ENCODE assay signal across 7 cellular contexts in the genomic region with DNA sequence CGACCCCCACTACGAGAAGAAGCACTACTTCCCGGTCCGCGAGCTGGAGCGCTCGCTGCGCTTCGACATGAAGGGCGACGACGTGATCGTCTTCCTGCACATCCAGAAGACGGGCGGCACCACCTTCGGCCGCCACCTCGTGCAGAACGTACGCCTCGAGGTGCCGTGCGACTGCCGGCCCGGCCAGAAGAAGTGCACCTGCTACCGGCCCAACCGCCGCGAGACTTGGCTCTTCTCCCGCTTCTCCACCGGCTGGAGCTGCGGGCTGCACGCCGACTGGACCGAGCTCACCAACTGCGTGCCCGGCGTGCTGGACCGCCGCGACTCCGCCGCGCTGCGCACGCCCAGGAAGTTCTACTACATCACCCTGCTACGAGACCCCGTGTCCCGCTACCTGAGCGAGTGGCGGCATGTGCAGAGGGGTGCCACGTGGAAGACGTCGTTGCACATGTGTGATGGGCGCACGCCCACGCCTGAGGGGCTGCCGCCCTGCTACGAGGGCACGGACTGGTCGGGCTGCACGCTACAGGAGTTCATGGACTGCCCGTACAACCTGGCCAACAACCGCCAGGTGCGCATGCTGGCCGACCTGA. TPM values are rescaled to one million over a fixed set of nuclear protein-coding genes. Genes with fewer than 3 reads are reported as not detected.
DNase-seq lines count a peak whose midpoint lies in the region; ATAC-seq, FAIRE-seq and TF ChIP-seq lines count a peak whose summit lies in the region.
"Not testable (repeated sequence)": the region's sequence is repeated elsewhere in the genome, so short reads cannot be mapped to it uniquely, and the experiment has no call there.

No MANE protein-coding gene starts in this region.

- H3K4me1 ChIP-seq in CD8-positive, alpha-beta T cell (ENCODE audit: insufficient read depth, low read length); HUES48 (ENCODE audit: control insufficient read depth, insufficient read depth, low read length); H1 (replicated peaks in 1 of 4; ENCODE audit: control insufficient read depth in 3 of 4, insufficient read depth in 4 of 4, low read length in 3 of 4); iPS DF 6.9 (ENCODE audit: control insufficient read depth, insufficient read depth, low read length): not testable (repeated sequence)

- H3K4me2 ChIP-seq in H1 (ENCODE audit: insufficient read depth in 1 of 2, low read depth in 2 of 2, low read length in 2 of 2), result peak overlapping the region in 1 of 2 experiments; percentile 42; a peak in 2 of 4 replicates

- H3K27me3 Mint-ChIP-seq in CD8-positive, alpha-beta T cell (ENCODE audit: low read depth), result not testable (repeated sequence)
- peaks cover 21% of the 10 kb centered on the region for H3K27me3 Mint-ChIP-seq in activated T-cell treated with anti-CD3 and anti-CD28 coated beads, Interleukin-2, amount 50 U/mL, for 72 hours (ENCODE audit: low read depth)
- H3K27me3 Mint-ChIP-seq in naive B cell, result peaks cover 5 to 26% (median 15%) of the 10 kb centered on the region in 3 donors

- H3K9me3 Mint-ChIP-seq in CD8-positive, alpha-beta T cell; activated T-cell treated with anti-CD3 and anti-CD28 coated beads, Interleukin-2, amount 50 U/mL, for 72 hours; naive B cell: not testable (repeated sequence)

- not testable (repeated sequence) for H2BK15ac ChIP-seq in H1 (ENCODE audit: low read length)

- H4K20me1 ChIP-seq in H1 (replicated peaks in 1 of 2; ENCODE audit: control insufficient read depth in 1 of 2, insufficient read depth in 2 of 2, low read length in 2 of 2), result not testable (repeated sequence)

- H3K27ac Mint-ChIP-seq in CD8-positive, alpha-beta T cell; activated T-cell treated with anti-CD3 and anti-CD28 coated beads, Interleukin-2, amount 50 U/mL, for 72 hours; naive B cell: not testable (repeated sequence)

- H3K14ac ChIP-seq in H1 (ENCODE audit: insufficient read length), result not testable (repeated sequence)

- not testable (repeated sequence) for H3K36me3 Mint-ChIP-seq in CD8-positive, alpha-beta T cell; activated T-cell treated with anti-CD3 and anti-CD28 coated beads, Interleukin-2, amount 50 U/mL, for 72 hours (ENCODE audit: insufficient read depth in 2 of 2); naive B cell

- not testable (repeated sequence) for H2BK120ac ChIP-seq in H1 (replicated peaks; ENCODE audit: low read depth, low read length)

- not testable (repeated sequence) for H4K5ac ChIP-seq in H1 (ENCODE audit: insufficient read length, low read depth, low read length)

- H4K91ac ChIP-seq in H1 (replicated peaks; ENCODE audit: insufficient read length, low read length), result not testable (repeated sequence)

- intact Hi-C loops in CD8-positive, alpha-beta T cell (cut with DNase I, micrococcal nuclease), result not testable (repeated sequence)

- H2AFZ ChIP-seq in H1 (ENCODE audit: low read length), result not testable (repeated sequence)

- DNase-seq in CD8-positive, alpha-beta T cell; activated T-cell treated with anti-CD3 and anti-CD28 coated beads, Interleukin-2, amount 50 U/mL, for 72 hours; H1 (ENCODE audit: low read depth in 1 of 2, low spot score in 2 of 2); iPS DF 6.9 (ENCODE audit: low read depth, low spot score); naive B cell; skeletal muscle cell (ENCODE audit: low read depth): not testable (repeated sequence)

- not testable (repeated sequence) for H3K4me1 Mint-ChIP-seq in CD8-positive, alpha-beta T cell (ENCODE audit: low read depth); activated T-cell treated with anti-CD3 and anti-CD28 coated beads, Interleukin-2, amount 50 U/mL, for 72 hours (ENCODE audit: low read depth); naive B cell

- H3K4me3 ChIP-seq in CD8-positive, alpha-beta T cell (ENCODE audit: low read depth, low read length), result not testable (repeated sequence)
- H3K4me3 ChIP-seq in HUES48 (ENCODE audit: low read depth, low read length), result peak overlapping the region; percentile 39; the same call in 1 of the 2 replicates
- H3K4me3 ChIP-seq in H1 (ENCODE audit: extremely low read depth in 1 of 4, insufficient read depth in 2 of 4, low read depth in 3 of 4, low read length in 4 of 4), result peak overlapping the region in 1 of 4 experiments; percentile 39; a peak in 1 of 8 replicates
- H3K4me3 ChIP-seq in iPS DF 6.9 (ENCODE audit: low read length), result peak overlapping the region; percentile 27; the same call in 1 of the 2 replicates
- H3K4me3 ChIP-seq in skeletal muscle cell (ENCODE audit: low read depth, low read length), result peak overlapping the region; percentile 30

- H3K27me3 ChIP-seq in CD8-positive, alpha-beta T cell (ENCODE audit: insufficient read depth, low read length), result not testable (repeated sequence)
- H3K27me3 ChIP-seq in HUES48 (ENCODE audit: control insufficient read depth, insufficient read depth, low read length), result peaks cover 27% of the 10 kb centered on the region
- peaks cover 10 to 17% (median 11%) of the 10 kb centered on the region in 4 experiments; a peak in 6 of 7 replicates for H3K27me3 ChIP-seq in H1 (replicated peaks in 1 of 4; ENCODE audit: control insufficient read depth in 3 of 4, extremely low read depth in 1 of 4, insufficient read depth in 3 of 4, low read length in 3 of 4)
- peaks cover 11% of the 10 kb centered on the region for H3K27me3 ChIP-seq in iPS DF 6.9 (ENCODE audit: control insufficient read depth, insufficient read depth, low read length)

- H4K8ac ChIP-seq in H1 (ENCODE audit: extremely low read depth, insufficient read depth, low read length), result not testable (repeated sequence)

- not testable (repeated sequence) for TF ChIP-seq POLR2A in H1 (IDR thresholded peaks at IDR 0.05; ENCODE audit: control extremely low read depth in 1 of 2, low read depth in 2 of 2, low read length in 2 of 2)

- POLR2A ChIA-PET in CD8-positive, alpha-beta T cell (lab: Charles Lee); H1 (lab: Charles Lee; ENCODE audit: partially characterized antibody): not testable (repeated sequence)

- not testable (repeated sequence) for H3K4me3 Mint-ChIP-seq in CD8-positive, alpha-beta T cell; activated T-cell treated with anti-CD3 and anti-CD28 coated beads, Interleukin-2, amount 50 U/mL, for 72 hours; naive B cell

- not testable (repeated sequence) for H3K27ac ChIP-seq in CD8-positive, alpha-beta T cell (ENCODE audit: low read depth, low read length); HUES48 (ENCODE audit: low read depth, low read length); H1 (ENCODE audit: low read depth, low read length); iPS DF 6.9 (ENCODE audit: low read length)

- not testable (repeated sequence) for H2AK5ac ChIP-seq in H1 (ENCODE audit: low read depth, low read length)

- TF ChIP-seq CTCF in CD8-positive, alpha-beta T cell (IDR thresholded peaks at IDR 0.05); H1 (IDR thresholded peaks at IDR 0.05; ENCODE audit: control extremely low read depth in 1 of 3, insufficient read depth in 1 of 3, low read depth in 1 of 3, low read length in 3 of 3): not testable (repeated sequence)

- H3K9ac ChIP-seq in HUES48 (ENCODE audit: low read depth, low read length); H1 (replicated peaks in 1 of 4; ENCODE audit: extremely low read depth in 1 of 4, low read depth in 3 of 4, low read length in 3 of 4): not testable (repeated sequence)

- 78% methylated on average over 10 of the region's 66 CpGs; no CpG with 5 or more reads in 1 of the 2 experiments for WGBS in H1 (ENCODE audit: extremely low coverage in 1 of 2, insufficient coverage in 1 of 2, insufficient read length in 1 of 2, insufficient replicate concordance in 2 of 2, low coverage in 1 of 2, low lambda C conversion rate in 2 of 2, missing lambda C conversion rate in 1 of 2), 2 experiments
- WGBS in iPS DF 6.9 (ENCODE audit: insufficient coverage, insufficient read length), result no CpG with 5 or more reads among the region's 66 CpGs

- H2BK5ac ChIP-seq in H1 (ENCODE audit: low read depth, low read length), result not testable (repeated sequence)

- H3K23ac ChIP-seq in H1 (ENCODE audit: insufficient read length), result not testable (repeated sequence)

- H2BK20ac ChIP-seq in H1 (ENCODE audit: low read length), result not testable (repeated sequence)

- CTCF ChIA-PET in CD8-positive, alpha-beta T cell (lab: Charles Lee), result not testable (repeated sequence)
- CTCF ChIA-PET in H1 (lab: Charles Lee; ENCODE audit: partially characterized antibody), result interaction anchor here (1.5 kb wide), 1 partner anchor 59 kb away, joined by 6 read pairs; no protein-coding TSS in a partner anchor

- not testable (repeated sequence) for H3K9me3 ChIP-seq in CD8-positive, alpha-beta T cell (ENCODE audit: low read length); HUES48 (ENCODE audit: control insufficient read depth, insufficient read depth, low read length); H1 (ENCODE audit: insufficient read depth in 2 of 2, low read depth in 1 of 2, low read length in 1 of 2); iPS DF 6.9 (ENCODE audit: control insufficient read depth, insufficient read depth, low read length)

- not testable (repeated sequence) for FAIRE-seq in H1 (lab: Jason Lieb, UNC)

- peak; percentile 38 for ATAC-seq in CD8-positive, alpha-beta T cell
- peak; percentile 29 to 38 for ATAC-seq in activated T-cell treated with anti-CD3 and anti-CD28 coated beads, Interleukin-2, amount 50 U/mL, for 72 hours (replicated peaks in 1 of 2)
- ATAC-seq in naive B cell (ENCODE audit: low read depth in 2 of 2), result peak; percentile 27 to 47

- H2BK12ac ChIP-seq in H1 (ENCODE audit: low read depth, low read length), result not testable (repeated sequence)

- TF ChIP-seq EP300 in H1 (IDR thresholded peaks at IDR 0.05; ENCODE audit: borderline replicate concordance in 1 of 2, low read depth in 2 of 2, low read length in 2 of 2), result not testable (repeated sequence)

- H3K56ac ChIP-seq in H1 (replicated peaks; ENCODE audit: insufficient read length, low read depth, low read length), result not testable (repeated sequence)

- not testable (repeated sequence) for H3K79me2 ChIP-seq in H1 (ENCODE audit: control insufficient read depth in 1 of 2, insufficient read depth in 2 of 2, low read length in 2 of 2)

- not testable (repeated sequence) for H3K23me2 ChIP-seq in H1 (ENCODE audit: low read depth, low read length)

- H3K79me1 ChIP-seq in H1 (ENCODE audit: low read depth, low read length), result not testable (repeated sequence)

- H3K4ac ChIP-seq in H1 (replicated peaks; ENCODE audit: insufficient read length, low read depth, low read length), result not testable (repeated sequence)

- not testable (repeated sequence) for H3K18ac ChIP-seq in H1 (ENCODE audit: extremely low read depth, low read length)

- not testable (repeated sequence) for H3K36me3 ChIP-seq in CD8-positive, alpha-beta T cell (ENCODE audit: insufficient read depth, low read length); HUES48 (ENCODE audit: control insufficient read depth, insufficient read depth, low read length); H1 (ENCODE audit: control insufficient read depth in 2 of 4, insufficient read depth in 4 of 4, low read length in 3 of 4); iPS DF 6.9 (ENCODE audit: control insufficient read depth, insufficient read depth, low read length)

- not testable (repeated sequence) for TF ChIP-seq RAD21 in H1 (IDR thresholded peaks at IDR 0.05 in 1 of 2, conservative IDR thresholded peaks at IDR 0.05 in 1 of 2; ENCODE audit: low read depth in 2 of 2, low read length in 2 of 2)

RNA-seq across cellular contexts. Expression of a gene that starts 11.4 kb away (rescaled TPM):
- 1 to 10 TPM; 8.0 to 8.3 TPM for total RNA-seq in CD8-positive, alpha-beta T cell
- total RNA-seq in activated T-cell treated with anti-CD3 and anti-CD28 coated beads, Interleukin-2, amount 50 U/mL, for 72 hours, result 1 to 10 TPM; 3.8 to 9.0 TPM
- 4.1 and 4.3 TPM in 2 replicates for total RNA-seq in H1 (2021; fragmentation: NEBNext Ultra II Directional; extraction: Animal tissue kit (Norgen Biotek cat#: 25700))
- 2.7 and 3.8 TPM in 2 replicates for polyA plus RNA-seq in H1 (2011; rRNA removed)
- 3.8 TPM for polyA plus RNA-seq in H1 (2011; cell fraction: cytosol; rRNA removed)
- polyA plus RNA-seq in H1 (2011; cell fraction: nucleus; rRNA removed), result 9.1 TPM
- 3.6 to 5.6 TPM (median 4.8 TPM) in 4 replicates for polyA plus RNA-seq in H1 (2012, experiment 1 of 2)
- polyA plus RNA-seq in H1 (2012, experiment 2 of 2), result 1.5 TPM
- 2.6 TPM for polyA plus RNA-seq in H1 (2013, experiment 1 of 2)
- polyA plus RNA-seq in H1 (2013, experiment 2 of 2), result 2.5 TPM
- 6.7 and 12.0 TPM in 2 replicates for polyA minus RNA-seq in H1 (2011; rRNA and poly(A)+ RNA removed)
- 4.3 TPM for polyA minus RNA-seq in H1 (2011; cell fraction: cytosol; rRNA and poly(A)+ RNA removed)
- polyA minus RNA-seq in H1 (2011; cell fraction: nucleus; rRNA and poly(A)+ RNA removed), result 7.9 TPM
- 1 to 10 TPM in 1 of 6 donors, under 1 TPM in 4, not detected in 1; 0.29 to 2.1 (median 0.43) TPM for polyA plus RNA-seq in naive B cell (ENCODE audit: low read depth in 6 of 6)
